ENCODE assay signal across 23 cellular contexts in genomic region chr2:201275991-201276390, GRCh38. TPM values are rescaled to one million over a fixed set of nuclear protein-coding genes. Genes with fewer than 3 reads are reported as not detected.
DNase-seq lines count a peak whose midpoint lies in the region; ATAC-seq and TF ChIP-seq lines count a peak whose summit lies in the region.
"Had no signal": no experiment of that assay in that cellular context is flagged by ENCODE, and none has a peak within 500 bp of the region (broad histone marks: within the 10 kb centered on the region; RNA-seq: fewer than 3 reads in every experiment).

No MANE protein-coding gene starts in this region.

- BruUV-seq in PC-3 (replicated peaks; lab: Mats Ljungman, UMichigan) (no TSS peak), Caco-2 (replicated peaks; lab: Mats Ljungman, UMichigan) (no TSS peak)

- POLR2A ChIA-PET in PC-3 (lab: Charles Lee; ENCODE audit: unreplicated experiment) (no interaction called here), Caco-2 (lab: Charles Lee) (no interaction called here)

- H3K27ac ChIP-seq in PC-3 (ENCODE audit: low read length) (no peak overlapping the region), hepatocyte (no peak overlapping the region)
- H3K27ac ChIP-seq: esophagus squamous epithelium, right atrium auricular region, SJSA1, stomach, upper lobe of left lung had no signal

- no peak for DNase-seq in activated naive CD4-positive, alpha-beta T cell treated with anti-CD3 and anti-CD28 coated beads, Interleukin-2, amount 10 ng/mL, durations not matched to agents 7 days and 5 days
- DNase-seq in PC-3 (no peak), fibroblast of pulmonary artery (ENCODE audit: low read depth) (no peak), GOT3 (lab: John Stamatoyannopoulos, UW) (no peak), hepatocyte (ENCODE audit: low spot score) (no peak), Caco-2 (no peak)
- DNase-seq: activated CD4-positive, alpha-beta T cell treated with anti-CD3 and anti-CD28 coated beads for 4 hours; activated naive CD8-positive, alpha-beta T cell treated with anti-CD3 and anti-CD28 coated beads for 36 hours; esophagus squamous epithelium; head of caudate nucleus; kidney; mesenchymal stem cell; NCI-H1930; NCI-H446; stomach; T1000; upper lobe of left lung had no signal

- no peaks in the 10 kb centered on the region for H3F3A ChIP-seq in PC-3 (ENCODE audit: low read length, unreplicated experiment)

- H3K9me3 Mint-ChIP-seq in activated naive CD4-positive, alpha-beta T cell treated with anti-CD3 and anti-CD28 coated beads, Interleukin-2, amount 50 U/mL, for 24 hours: no peaks in the 10 kb centered on the region
- H3K9me3 Mint-ChIP-seq in activated naive CD4-positive, alpha-beta T cell treated with anti-CD3 and anti-CD28 coated beads, Interleukin-2, amount 10 ng/mL, durations not matched to agents 7 days and 5 days: no peaks in the 10 kb centered on the region
- H3K9me3 Mint-ChIP-seq in Caco-2 (ENCODE audit: unreplicated experiment): no peaks in the 10 kb centered on the region
- H3K9me3 Mint-ChIP-seq: activated naive CD8-positive, alpha-beta T cell treated with anti-CD3 and anti-CD28 coated beads for 36 hours; neural crest cell had no signal

- no peak for ATAC-seq in PC-3
- no peak for ATAC-seq in activated CD4-positive, CD25-positive, alpha-beta regulatory T cell treated with anti-CD3 and anti-CD28 coated beads, Interleukin-2, amount 50 U/mL, for 24 hours

- no peak overlapping the region for H2AFZ ChIP-seq in PC-3 (ENCODE audit: low read length)
- H2AFZ ChIP-seq in hepatocyte: no peak overlapping the region

- H3K27me3 ChIP-seq in PC-3 (ENCODE audit: low read length) (no peaks in the 10 kb centered on the region), hepatocyte (no peaks in the 10 kb centered on the region), Caco-2 (replicated peaks; ENCODE audit: control insufficient read depth, insufficient read depth, low read length) (no peaks in the 10 kb centered on the region)
- H3K27me3 ChIP-seq: esophagus squamous epithelium, right atrium auricular region, SJSA1, stomach, upper lobe of left lung had no signal

- peak overlapping the region; percentile 4 for H3K27ac Mint-ChIP-seq in activated naive CD4-positive, alpha-beta T cell treated with anti-CD3 and anti-CD28 coated beads, Interleukin-2, amount 50 U/mL, for 24 hours
- H3K27ac Mint-ChIP-seq in activated naive CD4-positive, alpha-beta T cell treated with anti-CD3 and anti-CD28 coated beads, Interleukin-2, amount 10 ng/mL, durations not matched to agents 7 days and 5 days: no peak overlapping the region
- H3K27ac Mint-ChIP-seq in Caco-2 (ENCODE audit: unreplicated experiment): no peak overlapping the region
- H3K27ac Mint-ChIP-seq: brain had no signal

- no peaks in the 10 kb centered on the region for H3K27me3 Mint-ChIP-seq in activated naive CD4-positive, alpha-beta T cell treated with anti-CD3 and anti-CD28 coated beads, Interleukin-2, amount 50 U/mL, for 24 hours
- H3K27me3 Mint-ChIP-seq in activated naive CD4-positive, alpha-beta T cell treated with anti-CD3 and anti-CD28 coated beads, Interleukin-2, amount 10 ng/mL, durations not matched to agents 7 days and 5 days: no peaks in the 10 kb centered on the region
- H3K27me3 Mint-ChIP-seq in Caco-2 (ENCODE audit: insufficient read depth, unreplicated experiment): no peaks in the 10 kb centered on the region
- H3K27me3 Mint-ChIP-seq: activated naive CD8-positive, alpha-beta T cell treated with anti-CD3 and anti-CD28 coated beads for 36 hours had no signal

- H3K9ac ChIP-seq in PC-3 (ENCODE audit: low read length): no peak overlapping the region

- intact Hi-C loops in PC-3 (cut with micrococcal nuclease) (no loop called here), Caco-2 (cut with micrococcal nuclease; ENCODE audit: unreplicated experiment) (no loop called here)

- peaks cover 41% of the 10 kb centered on the region for H3K36me3 Mint-ChIP-seq in activated naive CD4-positive, alpha-beta T cell treated with anti-CD3 and anti-CD28 coated beads, Interleukin-2, amount 50 U/mL, for 24 hours
- peaks cover 81% of the 10 kb centered on the region for H3K36me3 Mint-ChIP-seq in activated naive CD4-positive, alpha-beta T cell treated with anti-CD3 and anti-CD28 coated beads, Interleukin-2, amount 10 ng/mL, durations not matched to agents 7 days and 5 days
- peaks cover 43% of the 10 kb centered on the region for H3K36me3 Mint-ChIP-seq in Caco-2 (ENCODE audit: insufficient read depth, unreplicated experiment)
- H3K36me3 Mint-ChIP-seq: brain had no signal

- no peaks in the 10 kb centered on the region for H4K20me1 ChIP-seq in PC-3 (ENCODE audit: low read length)
- no peaks in the 10 kb centered on the region for H4K20me1 ChIP-seq in hepatocyte (ENCODE audit: insufficient read depth, poor library complexity, severe bottlenecking)

- H3K4me3 Mint-ChIP-seq in activated naive CD4-positive, alpha-beta T cell treated with anti-CD3 and anti-CD28 coated beads, Interleukin-2, amount 50 U/mL, for 24 hours: no peak overlapping the region
- no peak overlapping the region for H3K4me3 Mint-ChIP-seq in activated naive CD4-positive, alpha-beta T cell treated with anti-CD3 and anti-CD28 coated beads, Interleukin-2, amount 10 ng/mL, durations not matched to agents 7 days and 5 days
- no peak overlapping the region for H3K4me3 Mint-ChIP-seq in Caco-2 (ENCODE audit: unreplicated experiment)
- H3K4me3 Mint-ChIP-seq: activated naive CD8-positive, alpha-beta T cell treated with anti-CD3 and anti-CD28 coated beads for 36 hours; brain; neural crest cell had no signal

- 76% methylated on average over 5 of the region's 5 CpGs for WGBS in hepatocyte (ENCODE audit: low lambda C conversion rate, missing lambda C conversion rate)

- no peaks in the 10 kb centered on the region for H3K9me2 ChIP-seq in PC-3 (replicated peaks; ENCODE audit: low read length)
- H3K9me2 ChIP-seq in hepatocyte (replicated peaks; ENCODE audit: insufficient read depth): no peaks in the 10 kb centered on the region

- CTCF ChIA-PET in activated naive CD4-positive, alpha-beta T cell treated with anti-CD3 and anti-CD28 coated beads, Interleukin-2, amount 10 ng/mL, durations not matched to agents 7 days and 5 days (lab: Charles Lee): no interaction called here
- CTCF ChIA-PET in PC-3 (lab: Charles Lee) (no interaction called here), Caco-2 (lab: Charles Lee) (no interaction called here)

- H3K9me3 ChIP-seq in PC-3 (ENCODE audit: low read length): no peaks in the 10 kb centered on the region
- H3K9me3 ChIP-seq in hepatocyte (ENCODE audit: low read depth): no peaks in the 10 kb centered on the region
- H3K9me3 ChIP-seq in Caco-2: no peaks in the 10 kb centered on the region
- H3K9me3 ChIP-seq: esophagus squamous epithelium, right atrium auricular region, SJSA1, stomach, upper lobe of left lung had no signal

- no peaks in the 10 kb centered on the region for H3K79me2 ChIP-seq in PC-3 (ENCODE audit: low read length)
- H3K79me2 ChIP-seq in hepatocyte: no peaks in the 10 kb centered on the region

- H3K4me3 ChIP-seq in PC-3 (ENCODE audit: low read length) (no peak overlapping the region), fibroblast of pulmonary artery (replicated peaks; ENCODE audit: low read depth, low read length) (no peak overlapping the region), hepatocyte (no peak overlapping the region), Caco-2 (ENCODE audit: low read depth, low read length) (no peak overlapping the region)
- H3K4me3 ChIP-seq: esophagus squamous epithelium, right atrium auricular region, SJSA1, stomach, upper lobe of left lung had no signal

- H3K4me2 ChIP-seq in PC-3 (ENCODE audit: low read length): no peak overlapping the region
- no peak overlapping the region for H3K4me2 ChIP-seq in hepatocyte

- H3K4me1 ChIP-seq in PC-3 (ENCODE audit: insufficient read depth, low read length): no peaks in the 10 kb centered on the region
- no peaks in the 10 kb centered on the region for H3K4me1 ChIP-seq in hepatocyte (ENCODE audit: insufficient read depth)
- H3K4me1 ChIP-seq in Caco-2: no peaks in the 10 kb centered on the region
- H3K4me1 ChIP-seq: right atrium auricular region, SJSA1 had no signal

- TF ChIP-seq CTCF in PC-3 (conservative IDR thresholded peaks at IDR 0.05; ENCODE audit: low read depth, low read length) (0 out of 2 replicates have a peak, but pooled peaks have one; percentile 28), fibroblast of pulmonary artery (IDR thresholded peaks at IDR 0.05; ENCODE audit: low read length, missing control alignments) (peak; percentile 3), hepatocyte (IDR thresholded peaks at IDR 0.05; ENCODE audit: poor library complexity) (no peak), Caco-2 (IDR thresholded peaks at IDR 0.05; ENCODE audit: insufficient read depth in 1 of 2, low read depth in 1 of 2, low read length in 1 of 2, severe bottlenecking in 1 of 2, unreplicated experiment in 1 of 2) (no peak)

- H3K36me3 ChIP-seq in PC-3 (ENCODE audit: low read depth, low read length): peaks cover 37% of the 10 kb centered on the region
- H3K36me3 ChIP-seq in hepatocyte (replicated peaks; ENCODE audit: insufficient read depth, low read depth): no peaks in the 10 kb centered on the region
- H3K36me3 ChIP-seq in Caco-2 (ENCODE audit: control insufficient read depth, insufficient read depth, low read length): no peaks in the 10 kb centered on the region

- H3K4me1 Mint-ChIP-seq in activated naive CD4-positive, alpha-beta T cell treated with anti-CD3 and anti-CD28 coated beads, Interleukin-2, amount 50 U/mL, for 24 hours: peaks cover 69% of the 10 kb centered on the region
- peaks cover 49% of the 10 kb centered on the region for H3K4me1 Mint-ChIP-seq in activated naive CD4-positive, alpha-beta T cell treated with anti-CD3 and anti-CD28 coated beads, Interleukin-2, amount 10 ng/mL, durations not matched to agents 7 days and 5 days
- no peaks in the 10 kb centered on the region for H3K4me1 Mint-ChIP-seq in Caco-2 (ENCODE audit: low read depth, unreplicated experiment)
- H3K4me1 Mint-ChIP-seq: brain, neural crest cell had no signal

RNA-seq across cellular contexts. Expression of gene CASP8, which starts 15.7 kb away (rescaled TPM):
- 22.2 and 29.4 TPM in 2 replicates for total RNA-seq in PC-3 (2014; rRNA removed)
- total RNA-seq in hepatocyte: 24.4 and 27.7 TPM in 2 replicates
- polyA plus RNA-seq in hepatocyte: 14.6 and 17.1 TPM in 2 replicates
- 32.1 and 33.4 TPM in 2 replicates for total RNA-seq in Caco-2 (2022)

Comparison
In these comparisons a context has a peak if more than half of its experiments do, and no peak if none do; other contexts are left out.
1. CTCF ChIP-seq: peak in PC-3 (single experiment) and fibroblast of pulmonary artery (single experiment); none in hepatocyte (single experiment) and Caco-2 (0 of 2).